In the genomic region with DNA sequence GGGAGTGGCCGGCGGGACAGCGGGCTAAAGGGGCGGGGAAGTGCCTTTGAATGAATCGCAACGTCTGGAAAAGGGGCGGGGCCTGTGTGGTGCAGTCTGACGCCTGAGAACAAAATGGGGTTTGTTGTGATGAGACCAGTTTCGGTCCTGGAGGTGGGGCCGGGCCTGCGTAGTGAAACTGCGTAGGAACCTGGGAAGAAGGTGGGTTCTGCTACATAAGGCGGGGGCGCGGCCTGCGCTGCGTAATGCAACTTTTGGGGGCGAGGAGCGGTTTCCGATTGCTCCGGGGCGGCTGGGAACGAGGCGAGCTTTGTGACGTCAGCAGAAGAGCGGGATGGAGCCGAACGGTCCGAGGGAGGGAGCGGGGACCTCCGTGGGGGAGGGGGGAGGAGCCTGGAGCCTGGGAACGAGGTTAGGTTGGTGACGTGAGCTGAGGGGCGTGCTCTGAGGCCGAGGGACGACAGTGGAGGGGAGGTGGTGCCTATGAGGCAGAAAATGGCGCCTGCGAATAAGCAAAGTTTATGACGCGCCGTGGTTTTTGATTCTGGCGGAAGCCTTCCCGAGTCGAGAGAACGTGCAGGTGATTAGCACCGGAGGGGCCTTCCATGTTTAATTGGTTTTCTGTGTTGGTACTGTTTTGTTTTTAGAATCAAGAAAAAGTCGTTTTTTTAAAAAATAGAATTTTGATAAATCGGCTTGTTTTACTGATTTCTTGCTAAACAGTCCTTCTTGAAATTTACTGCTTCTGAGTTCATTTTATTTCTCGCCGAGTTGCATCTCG, we compare ENCODE assay signal across 8 cellular contexts. TPM values are rescaled to one million over a fixed set of nuclear protein-coding genes. Genes with fewer than 3 reads are reported as not detected.
A peak's percentile ranks its signal among the peaks of the same experiment; 100 is the strongest.
DNase-seq lines count a peak whose midpoint lies in the region; ATAC-seq and TF ChIP-seq lines count a peak whose summit lies in the region.

No MANE protein-coding gene starts in this region.

- H3K4me3 ChIP-seq in upper lobe of right lung, result peak overlapping the region; percentile 60

- H3K36me3 ChIP-seq in upper lobe of right lung, result peaks cover 8% of the 10 kb centered on the region

- peak; percentile 87 for DNase-seq in GM13976 (ENCODE audit: low spot score)
- DNase-seq in NCI-H1436 treated with DMSO at 0.1 percent for 48 hours (lab: John Stamatoyannopoulos, UW), result peak; percentile 83
- DNase-seq in T follicular helper cell (ENCODE audit: low read depth), result peak; percentile 94
- DNase-seq in amniotic epithelial cell (ENCODE audit: low read depth), result peak; percentile 97
- peak; percentile 94 for DNase-seq in left cardiac atrium
- peak; percentile 98 for DNase-seq in posterior vena cava (ENCODE audit: low spot score)
- DNase-seq in upper lobe of right lung, result peak; percentile 97

- H3K27ac ChIP-seq in upper lobe of right lung, result peak overlapping the region; percentile 97

- no peak for TF ChIP-seq CTCF in GM13976 (IDR thresholded peaks at IDR 0.05; ENCODE audit: borderline replicate concordance, control extremely low read depth, extremely low read depth, insufficient read depth, missing control alignments)
- no peak for TF ChIP-seq CTCF in upper lobe of right lung (IDR thresholded peaks at IDR 0.05)

- peak; percentile 84 for ATAC-seq in HG02852 (IDR thresholded peaks at IDR 0.05; ENCODE audit: unreplicated experiment)
- peak; percentile 93 to 97 for ATAC-seq in left cardiac atrium
- peak; percentile 97 for ATAC-seq in upper lobe of right lung

- intact Hi-C loops in left cardiac atrium (cut with DNase I), result no loop called here
- intact Hi-C loops in posterior vena cava (cut with DNase I), result loop anchor here in 1 of 2 donors (2.0 kb wide), 1 partner anchor 71 kb away; no protein-coding TSS in a partner anchor
- intact Hi-C loops in upper lobe of right lung (cut with DNase I), result no loop called here

- in situ Hi-C loops in GM13976 (cut with MboI; ENCODE audit: low sequenced_read_pairs, unreplicated experiment), result no loop called here

- no peaks in the 10 kb centered on the region for H3K9me3 ChIP-seq in upper lobe of right lung

- peaks cover 5% of the 10 kb centered on the region for H3K4me1 ChIP-seq in upper lobe of right lung

- no peaks in the 10 kb centered on the region for H3K27me3 ChIP-seq in upper lobe of right lung

RNA-seq across cellular contexts. Expression of a gene that starts 0.7 kb away (rescaled TPM):
- total RNA-seq in left cardiac atrium (10 to 100 TPM; 42.0 to 60.8 TPM), posterior vena cava (10 to 100 TPM; 50.2 to 61.6 TPM), upper lobe of right lung (56.0 TPM)

RNA-seq across cellular contexts. Expression of a gene that starts 15.0 kb away (rescaled TPM):
- total RNA-seq in left cardiac atrium (100 to 1,000 TPM; 109 to 132 TPM), posterior vena cava (10 to 100 TPM; 53.5 to 55.3 TPM), upper lobe of right lung (66.4 TPM)

RNA-seq across cellular contexts. Expression of a gene that starts 39.9 kb away (rescaled TPM):
- total RNA-seq in left cardiac atrium (100 to 1,000 TPM; 101 to 132 TPM), posterior vena cava (100 to 1,000 TPM; 151 to 179 TPM), upper lobe of right lung (161 TPM)

Comparison
In these comparisons a context has a peak if more than half of its experiments do, and no peak if none do; other contexts are left out.
1. Peak in every context shown above with its lines: DNase-seq, ATAC-seq, H3K4me3 ChIP-seq and H3K27ac ChIP-seq.